ENCODE assay signal across 23 cellular contexts in the genomic region with DNA sequence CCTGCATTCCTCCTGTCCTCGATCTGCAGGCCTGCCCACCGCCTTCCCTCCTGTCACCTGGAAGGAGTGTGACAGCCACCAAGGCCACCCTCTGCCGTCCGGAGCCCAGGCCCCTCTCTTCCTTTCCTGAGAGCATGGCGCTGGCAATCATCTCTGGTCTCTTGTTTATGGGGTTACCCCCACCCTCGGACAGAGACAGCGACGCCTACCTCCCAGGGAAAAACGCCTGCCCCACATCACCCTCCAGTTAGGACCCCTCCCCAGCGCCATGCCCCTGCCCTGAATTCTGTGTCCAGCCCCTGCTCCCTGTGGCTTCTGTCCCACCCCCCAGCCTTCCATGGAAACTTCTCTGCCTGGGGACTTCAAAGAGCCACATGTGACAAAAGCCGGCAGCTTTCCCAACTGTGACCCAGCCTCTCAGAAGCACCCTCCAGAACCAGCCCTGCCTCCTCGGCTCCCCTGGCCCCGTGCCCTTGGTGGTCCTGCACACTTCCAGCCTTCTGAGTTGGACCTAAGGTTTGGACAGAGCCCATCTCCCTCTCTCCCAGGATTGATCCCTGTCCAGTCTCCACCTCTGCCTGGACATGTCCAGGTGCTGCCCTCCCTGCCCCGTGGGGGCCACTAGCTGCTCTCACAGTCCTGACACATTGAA.
DNase-seq lines count a peak whose midpoint lies in the region; ATAC-seq and TF ChIP-seq lines count a peak whose summit lies in the region.
"Had no signal": no experiment of that assay in that cellular context is flagged by ENCODE, and none has a peak within 500 bp of the region (broad histone marks: within the 10 kb centered on the region; RNA-seq: fewer than 3 reads in every experiment).

No MANE protein-coding gene starts in this region.

- no peaks in the 10 kb centered on the region for H3K9me3 Mint-ChIP-seq in activated naive CD4-positive, alpha-beta T cell treated with anti-CD3 and anti-CD28 coated beads, Interleukin-2, amount 10 ng/mL, durations not matched to agents 7 days and 5 days
- H3K9me3 Mint-ChIP-seq in activated CD8-positive, alpha-beta T cell treated with anti-CD3 and anti-CD28 coated beads, Interleukin-2, amount 10 ng/mL, durations not matched to agents 7 days and 5 days (ENCODE audit: insufficient read depth), result peaks cover 11% of the 10 kb centered on the region
- H3K9me3 Mint-ChIP-seq: CD4-positive, alpha-beta T cell had no signal

- H3K36me3 ChIP-seq in spleen, result no peaks in the 10 kb centered on the region
- H3K36me3 ChIP-seq: colonic mucosa, esophagus squamous epithelium, gastrocnemius medialis, tibial nerve had no signal

- H3K36me3 Mint-ChIP-seq in activated naive CD4-positive, alpha-beta T cell treated with anti-CD3 and anti-CD28 coated beads, Interleukin-2, amount 10 ng/mL, durations not matched to agents 7 days and 5 days, result no peaks in the 10 kb centered on the region
- H3K36me3 Mint-ChIP-seq in activated CD8-positive, alpha-beta T cell treated with anti-CD3 and anti-CD28 coated beads, Interleukin-2, amount 10 ng/mL, durations not matched to agents 7 days and 5 days (ENCODE audit: low read depth), result peaks cover 10% of the 10 kb centered on the region
- H3K36me3 Mint-ChIP-seq: naive thymus-derived CD8-positive, alpha-beta T cell had no signal

- intact Hi-C loops in spleen (cut with DNase I; ENCODE audit: low total_unique reads), result no loop called here

- H3K27me3 Mint-ChIP-seq in activated naive CD4-positive, alpha-beta T cell treated with anti-CD3 and anti-CD28 coated beads, Interleukin-2, amount 10 ng/mL, durations not matched to agents 7 days and 5 days, result peaks cover 52% of the 10 kb centered on the region
- H3K27me3 Mint-ChIP-seq in activated CD8-positive, alpha-beta T cell treated with anti-CD3 and anti-CD28 coated beads, Interleukin-2, amount 10 ng/mL, durations not matched to agents 7 days and 5 days (ENCODE audit: low read depth), result peaks cover 19% of the 10 kb centered on the region

- H3K9me3 ChIP-seq in spleen, result no peaks in the 10 kb centered on the region
- H3K9me3 ChIP-seq: colonic mucosa, esophagus squamous epithelium, gastrocnemius medialis had no signal

- H3K4me3 ChIP-seq in coronary artery, result no peak overlapping the region
- no peak overlapping the region for H3K4me3 ChIP-seq in spleen
- H3K4me3 ChIP-seq: colonic mucosa, esophagus squamous epithelium, gastrocnemius medialis, tibial nerve had no signal

- POLR2A ChIA-PET in activated CD8-positive, alpha-beta T cell treated with anti-CD3 and anti-CD28 coated beads, Interleukin-2, amount 10 ng/mL, durations not matched to agents 7 days and 5 days (lab: Charles Lee), result no interaction called here

- WGBS in spleen, 5 donors, result 86 to 97% (median 91%) methylated on average over 13 to 14 of the region's 14 CpGs

- no peak overlapping the region for H3K27ac Mint-ChIP-seq in activated naive CD4-positive, alpha-beta T cell treated with anti-CD3 and anti-CD28 coated beads, Interleukin-2, amount 10 ng/mL, durations not matched to agents 7 days and 5 days
- peak overlapping the region; percentile 69 for H3K27ac Mint-ChIP-seq in activated CD8-positive, alpha-beta T cell treated with anti-CD3 and anti-CD28 coated beads, Interleukin-2, amount 10 ng/mL, durations not matched to agents 7 days and 5 days
- H3K27ac Mint-ChIP-seq: CD4-positive, alpha-beta T cell had no signal

- peaks cover 0 to 43% (median 0%) of the 10 kb centered on the region in 7 donors for H3K27me3 ChIP-seq in spleen (replicated peaks in 1 of 7)
- H3K27me3 ChIP-seq: colonic mucosa, gastrocnemius medialis, tibial nerve had no signal

- no peak for ATAC-seq in activated CD8-positive, alpha-beta T cell treated with anti-CD3 and anti-CD28 coated beads, Interleukin-2, amount 10 ng/mL, durations not matched to agents 7 days and 5 days
- no peak for ATAC-seq in GM21723 (IDR thresholded peaks at IDR 0.05; ENCODE audit: unreplicated experiment)
- ATAC-seq: gastrocnemius medialis, Panc1, right cardiac atrium had no signal

- H3K4me1 Mint-ChIP-seq in activated naive CD4-positive, alpha-beta T cell treated with anti-CD3 and anti-CD28 coated beads, Interleukin-2, amount 10 ng/mL, durations not matched to agents 7 days and 5 days, result peaks cover 42% of the 10 kb centered on the region
- H3K4me1 Mint-ChIP-seq in activated CD8-positive, alpha-beta T cell treated with anti-CD3 and anti-CD28 coated beads, Interleukin-2, amount 10 ng/mL, durations not matched to agents 7 days and 5 days (ENCODE audit: low read depth), result peaks cover 42% of the 10 kb centered on the region

- no peak for TF ChIP-seq POLR2A in spleen (IDR thresholded peaks at IDR 0.05)

- H3K4me1 ChIP-seq in spleen, result no peaks in the 10 kb centered on the region
- H3K4me1 ChIP-seq: colonic mucosa, parathyroid adenoma had no signal

- H3K27ac ChIP-seq in coronary artery (no peak overlapping the region), spleen (no peak overlapping the region)
- H3K27ac ChIP-seq: colonic mucosa, esophagus squamous epithelium, gastrocnemius medialis, parathyroid adenoma, tibial nerve had no signal

- CTCF ChIA-PET in activated naive CD4-positive, alpha-beta T cell treated with anti-CD3 and anti-CD28 coated beads, Interleukin-2, amount 10 ng/mL, durations not matched to agents 7 days and 5 days (lab: Charles Lee), result no interaction called here
- CTCF ChIA-PET in activated CD8-positive, alpha-beta T cell treated with anti-CD3 and anti-CD28 coated beads, Interleukin-2, amount 10 ng/mL, durations not matched to agents 7 days and 5 days (lab: Charles Lee), result no interaction called here

- no peak overlapping the region for H3K4me3 Mint-ChIP-seq in activated naive CD4-positive, alpha-beta T cell treated with anti-CD3 and anti-CD28 coated beads, Interleukin-2, amount 10 ng/mL, durations not matched to agents 7 days and 5 days
- no peak overlapping the region for H3K4me3 Mint-ChIP-seq in activated CD8-positive, alpha-beta T cell treated with anti-CD3 and anti-CD28 coated beads, Interleukin-2, amount 10 ng/mL, durations not matched to agents 7 days and 5 days
- H3K4me3 Mint-ChIP-seq: CD4-positive, alpha-beta T cell had no signal

- TF ChIP-seq CTCF in coronary artery (IDR thresholded peaks at IDR 0.05) (no peak), spleen (IDR thresholded peaks at IDR 0.05 in 8 of 11, conservative IDR thresholded peaks at IDR 0.05 in 3 of 11) (no peak)

- peak; percentile 5 for DNase-seq in activated naive CD4-positive, alpha-beta T cell treated with anti-CD3 and anti-CD28 coated beads, Interleukin-2, amount 10 ng/mL, durations not matched to agents 7 days and 5 days
- no peak for DNase-seq in activated naive CD4-positive, alpha-beta T cell treated with Interleukin-2 at 50 U/mL for 16 hours
- DNase-seq in activated CD8-positive, alpha-beta T cell treated with anti-CD3 and anti-CD28 coated beads, Interleukin-2, amount 10 ng/mL, durations not matched to agents 7 days and 5 days, result no peak
- DNase-seq in coronary artery (ENCODE audit: low spot score) (peak; percentile 50), spleen (peak; percentile 58), COLO829 (ENCODE audit: low spot score) (no peak)
- DNase-seq: amniotic stem cell, colonic mucosa, esophagus squamous epithelium, islet precursor cell, midbrain, NCI-H1048, NCI-H187, NCI-H2171 treated with DMSO at 0.1 percent for 48 hours, NCI-H526, right cardiac atrium had no signal

Comparison
In these comparisons a context has a peak if more than half of its experiments do, and no peak if none do; other contexts are left out.
1. DNase-seq: peak in activated naive CD4-positive, alpha-beta T cell treated with anti-CD3 and anti-CD28 coated beads, Interleukin-2, amount 10 ng/mL, durations not matched to agents 7 days and 5 days (single experiment), coronary artery (single experiment) and spleen (single experiment); none in activated naive CD4-positive, alpha-beta T cell treated with Interleukin-2 at 50 U/mL for 16 hours (single experiment), activated CD8-positive, alpha-beta T cell treated with anti-CD3 and anti-CD28 coated beads, Interleukin-2, amount 10 ng/mL, durations not matched to agents 7 days and 5 days (single experiment) and COLO829 (single experiment).